8 cellular contexts compared by ENCODE assay signal in the genomic region with DNA sequence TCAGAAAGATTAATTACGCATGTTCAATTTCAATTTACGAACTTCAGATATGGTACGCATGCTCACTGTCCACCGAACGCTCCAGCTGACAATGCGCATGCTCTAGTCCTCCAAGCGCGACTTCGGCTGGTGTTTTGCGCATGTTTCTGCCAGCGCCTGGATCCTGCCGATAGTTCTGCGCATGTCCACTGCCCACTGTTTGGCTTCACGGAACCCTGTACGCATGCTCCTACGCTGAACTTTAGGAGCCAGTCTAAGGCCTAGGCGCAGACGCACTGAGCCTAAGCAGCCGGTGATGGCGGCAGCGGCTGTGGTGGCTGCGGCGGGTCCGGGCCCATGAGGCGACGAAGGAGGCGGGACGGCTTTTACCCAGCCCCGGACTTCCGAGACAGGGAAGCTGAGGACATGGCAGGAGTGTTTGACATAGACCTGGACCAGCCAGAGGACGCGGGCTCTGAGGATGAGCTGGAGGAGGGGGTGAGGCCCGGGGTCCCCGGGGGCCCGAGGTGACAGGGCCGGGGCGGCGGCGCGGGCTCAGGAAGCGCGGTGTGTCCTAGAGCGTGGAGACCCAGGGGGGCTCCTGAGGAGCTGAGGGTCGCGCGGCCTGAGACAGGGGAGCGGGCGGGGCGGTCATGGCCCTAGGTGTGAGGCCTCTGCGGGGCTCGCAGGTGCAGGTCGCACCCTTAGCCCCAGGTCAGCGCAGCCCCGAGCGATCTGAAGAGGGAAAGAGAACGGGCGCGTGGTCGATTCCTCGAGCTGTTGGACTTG.
DNase-seq lines count a peak whose midpoint lies in the region; ATAC-seq lines count a peak whose summit lies in the region.

A gene (plus strand): TSS at position 273 of the 768 bp plus-strand sequence. CDS start 64 bp downstream, at position 337.
A gene with protein sequence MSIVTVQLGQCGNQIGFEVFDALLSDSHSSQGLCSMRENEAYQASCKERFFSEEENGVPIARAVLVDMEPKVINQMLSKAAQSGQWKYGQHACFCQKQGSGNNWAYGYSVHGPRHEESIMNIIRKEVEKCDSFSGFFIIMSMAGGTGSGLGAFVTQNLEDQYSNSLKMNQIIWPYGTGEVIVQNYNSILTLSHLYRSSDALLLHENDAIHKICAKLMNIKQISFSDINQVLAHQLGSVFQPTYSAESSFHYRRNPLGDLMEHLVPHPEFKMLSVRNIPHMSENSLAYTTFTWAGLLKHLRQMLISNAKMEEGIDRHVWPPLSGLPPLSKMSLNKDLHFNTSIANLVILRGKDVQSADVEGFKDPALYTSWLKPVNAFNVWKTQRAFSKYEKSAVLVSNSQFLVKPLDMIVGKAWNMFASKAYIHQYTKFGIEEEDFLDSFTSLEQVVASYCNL (minus strand): TSS at position 95 of the 768 bp plus-strand sequence. CDS start 1,941 bp downstream, outside the sequence.

- DNase-seq in NCI-H748 (lab: John Stamatoyannopoulos, UW; ENCODE audit: unreplicated experiment), result peak; percentile 97
- peak; percentile 96 for DNase-seq in activated CD4-positive, alpha-beta T cell treated with anti-CD3 and anti-CD28 coated beads, Interleukin-2, amount 50 U/mL, for 1 hour
- peak; percentile 99 for DNase-seq in dedifferentiated amniotic fluid mesenchymal stem cell (ENCODE audit: extremely low spot score)
- DNase-seq in left kidney (ENCODE audit: low read depth, low spot score), result peak; percentile 99
- peak; percentile 95 to 96 for DNase-seq in stimulated activated CD4-positive, alpha-beta T cell treated with anti-CD3 and anti-CD28 coated beads, Interleukin-2, amount 100 ng/mL, for 24 hours

- peak within 1 kb of the TSS; percentile 91 for H3K9ac ChIP-seq in BLaER1

- H3K27me3 ChIP-seq in BLaER1, result no peaks in the 10 kb centered on the region

- peaks cover 48% of the 10 kb centered on the region for H4K20me1 ChIP-seq in BLaER1

- peak within 1 kb of the TSS; percentile 92 for H3K4me3 ChIP-seq in BLaER1

- no peaks in the 10 kb centered on the region for H3K9me3 ChIP-seq in BLaER1

- peak; percentile 77 for ATAC-seq in GM19328 (IDR thresholded peaks at IDR 0.05; ENCODE audit: unreplicated experiment)
- ATAC-seq in HG03520 (IDR thresholded peaks at IDR 0.05; ENCODE audit: unreplicated experiment), result peak; percentile 83

- peak within 1 kb of the TSS; percentile 92 for H3K27ac ChIP-seq in BLaER1

- H3K36me3 ChIP-seq in BLaER1, result peaks cover 32% of the 10 kb centered on the region

- peaks cover 32% of the 10 kb centered on the region for H3K4me1 ChIP-seq in BLaER1

- peak within 1 kb of the TSS; percentile 81 for H3K4me2 ChIP-seq in BLaER1

Comparison
In these comparisons a context has a peak if more than half of its experiments do, and no peak if none do; other contexts are left out.
1. Peak in every context shown above with its lines: DNase-seq, ATAC-seq, H3K4me3 ChIP-seq and H3K27ac ChIP-seq.